In the genomic region with DNA sequence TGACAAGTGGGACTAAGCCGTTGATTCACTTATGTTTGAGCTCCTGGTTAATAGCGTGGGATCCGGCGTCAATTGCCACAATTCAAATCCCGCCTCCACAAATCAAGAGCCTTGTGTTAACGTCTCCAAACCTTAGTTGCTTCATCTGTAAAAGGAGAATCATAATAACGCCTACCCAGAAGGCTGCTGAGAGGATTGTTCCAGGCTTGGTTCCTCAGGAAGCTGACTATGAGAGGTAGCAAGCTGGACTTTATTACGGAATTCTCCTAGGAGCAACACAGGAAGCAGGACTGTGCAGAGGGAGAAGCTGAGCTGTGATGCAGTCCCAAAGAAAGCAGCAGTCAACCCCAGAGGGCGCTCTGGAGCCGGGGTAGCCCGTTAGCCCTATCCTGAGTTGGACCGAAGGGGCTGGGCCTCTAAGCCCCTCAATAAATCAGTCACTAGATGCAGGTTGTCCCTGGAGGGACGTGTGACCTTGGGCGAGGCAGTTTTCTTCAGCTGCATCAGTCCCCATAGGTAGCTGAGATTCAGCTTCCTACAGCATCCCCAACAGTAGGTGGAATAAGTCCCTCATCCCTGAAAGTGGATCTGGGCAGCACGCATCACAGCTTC, we compare ENCODE assay signal across 13 cellular contexts. TPM values are rescaled to one million over a fixed set of nuclear protein-coding genes. Genes with fewer than 3 reads are reported as not detected.
DNase-seq lines count a peak whose midpoint lies in the region; ATAC-seq, FAIRE-seq and TF ChIP-seq lines count a peak whose summit lies in the region.
"Had no signal": no experiment of that assay in that cellular context is flagged by ENCODE, and none has a peak within 500 bp of the region (broad histone marks: within the 10 kb centered on the region; RNA-seq: fewer than 3 reads in every experiment).

No MANE protein-coding gene starts in this region.

- H3K27ac ChIP-seq in HepG2 (ENCODE audit: extremely low read length, insufficient read depth, low read length) = no peak overlapping the region
- no peak overlapping the region for H3K27ac ChIP-seq in right lobe of liver
- H3K27ac ChIP-seq in WERI-Rb-1 = no peak overlapping the region
- H3K27ac ChIP-seq: testis had no signal

- H3K79me2 ChIP-seq in HepG2 (ENCODE audit: insufficient read depth, low read length) = no peaks in the 10 kb centered on the region

- CTCF ChIA-PET in HepG2 (lab: Yijun Ruan, JAX; ENCODE audit: low intra/inter-chr PET ratio, low total read pairs) = no interaction called here

- H3K4me1 ChIP-seq in HepG2 (ENCODE audit: insufficient read depth, low read length) (peaks cover 65% of the 10 kb centered on the region), right lobe of liver (peaks cover 0 to 9% (median 3%) of the 10 kb centered on the region in 4 donors)
- H3K4me1 ChIP-seq: testis had no signal

- TF ChIP-seq RAD21 in HepG2 (CRISPR knock-in tag; IDR thresholded peaks at IDR 0.05) = peak; percentile 36; the same call in 1 of the 2 replicates

- TF ChIP-seq CTCF in HepG2 (CRISPR knock-in tag; IDR thresholded peaks at IDR 0.05) = peak; percentile 77
- no peak for TF ChIP-seq CTCF in right lobe of liver (IDR thresholded peaks at IDR 0.05)
- peak; percentile 64 for TF ChIP-seq CTCF in WERI-Rb-1 (IDR thresholded peaks at IDR 0.05; ENCODE audit: low read depth, low read length)
- TF ChIP-seq CTCF in glutamatergic neuron (IDR thresholded peaks at IDR 0.05; ENCODE audit: partially characterized antibody, unreplicated experiment) = no peak

- peaks cover 2% of the 10 kb centered on the region for H3K9me3 Mint-ChIP-seq in glutamatergic neuron (ENCODE audit: unreplicated experiment)
- H3K9me3 Mint-ChIP-seq: activated naive CD8-positive, alpha-beta T cell treated with anti-CD3 and anti-CD28 coated beads, Interleukin-2, amount 50 U/mL, for 24 hours; immature natural killer cell had no signal

- TF ChIP-seq EP300 in HepG2 (IDR thresholded peaks at IDR 0.05; ENCODE audit: low read depth in 2 of 2, low read length in 2 of 2) (no peak), HepG2 (CRISPR knock-in tag; IDR thresholded peaks at IDR 0.05; ENCODE audit: borderline replicate concordance) (no peak)

- peak overlapping the region; percentile 48 for H2AFZ ChIP-seq in HepG2 (ENCODE audit: low read length)

- in situ Hi-C loops in HepG2 (cut with HindIII; ENCODE audit: extremely low pct_ligation_motif_present, low pct_unique_long_range_greater_than_20kb) = no loop called here

- no peaks in the 10 kb centered on the region for H4K20me1 ChIP-seq in HepG2 (ENCODE audit: insufficient read depth, low read length)

- H3K36me3 ChIP-seq in HepG2 (replicated peaks in 1 of 2; ENCODE audit: control insufficient read depth in 1 of 2, insufficient read depth in 2 of 2, low read length in 2 of 2) (no peaks in the 10 kb centered on the region), right lobe of liver (no peaks in the 10 kb centered on the region), WERI-Rb-1 (no peaks in the 10 kb centered on the region)

- no TSS peak for BruUV-seq in HepG2 (replicated peaks; lab: Mats Ljungman, UMichigan)

- POLR2A ChIA-PET in HepG2 (lab: Yijun Ruan, JAX) = interaction anchor here (1.3 to 1.4 kb wide), 2 partner anchors 47 to 82 kb away, joined by 3 to 4 read pairs; partner anchors contain the start of genes INPP5F and TIAL1

- peak overlapping the region; percentile 16 to 55 (median 18); a peak in 2 of 6 replicates for H3K4me3 ChIP-seq in HepG2 (replicated peaks in 1 of 3; ENCODE audit: insufficient read depth in 1 of 3, low read depth in 2 of 3, low read length in 3 of 3)
- H3K4me3 ChIP-seq in right lobe of liver = no peak overlapping the region
- no peak overlapping the region for H3K4me3 ChIP-seq in WERI-Rb-1 (ENCODE audit: low read depth, low read length)
- H3K4me3 ChIP-seq: testis had no signal

- no peaks in the 10 kb centered on the region for H3K4me1 Mint-ChIP-seq in glutamatergic neuron (ENCODE audit: low read depth, unreplicated experiment)

- peaks cover 9% of the 10 kb centered on the region for H3K36me3 Mint-ChIP-seq in glutamatergic neuron (ENCODE audit: unreplicated experiment)

- TF ChIP-seq POLR2A in HepG2 (IDR thresholded peaks at IDR 0.05; ENCODE audit: insufficient read depth in 1 of 2, low read depth in 2 of 2, low read length in 2 of 2) (no peak), right lobe of liver (IDR thresholded peaks at IDR 0.05) (no peak)

- H3K4me2 ChIP-seq in HepG2 (ENCODE audit: low read depth, low read length) = peak overlapping the region; percentile 72

- FAIRE-seq in HepG2 (lab: Jason Lieb, UNC) = no peak

- no peaks in the 10 kb centered on the region for H3K9me3 ChIP-seq in HepG2 (ENCODE audit: low read length)
- no peaks in the 10 kb centered on the region for H3K9me3 ChIP-seq in right lobe of liver
- H3K9me3 ChIP-seq in WERI-Rb-1 (ENCODE audit: severe bottlenecking) = peaks cover 10% of the 10 kb centered on the region
- H3K9me3 ChIP-seq: testis had no signal

- H3K4me3 Mint-ChIP-seq in glutamatergic neuron (ENCODE audit: unreplicated experiment) = no peak overlapping the region
- H3K4me3 Mint-ChIP-seq: activated naive CD8-positive, alpha-beta T cell treated with anti-CD3 and anti-CD28 coated beads, Interleukin-2, amount 50 U/mL, for 24 hours; dendritic cell treated with granulocyte-macrophage colony-stimulating factor and Interleukin-4, amounts not matched to agents 40 ng/mL and 50 ng/mL, for 4 days; immature natural killer cell had no signal

- H3K27me3 Mint-ChIP-seq in glutamatergic neuron (ENCODE audit: unreplicated experiment) = no peaks in the 10 kb centered on the region

- peak; percentile 82 for ATAC-seq in HepG2
- ATAC-seq in right lobe of liver = no peak
- ATAC-seq in GM18858 (IDR thresholded peaks at IDR 0.05; ENCODE audit: unreplicated experiment) = no peak
- no peak for ATAC-seq in HG02763 (IDR thresholded peaks at IDR 0.05; ENCODE audit: unreplicated experiment)
- ATAC-seq: activated naive CD8-positive, alpha-beta T cell treated with anti-CD3 and anti-CD28 coated beads, Interleukin-2, amount 50 U/mL, for 24 hours had no signal

- intact Hi-C loops in HepG2 (cut with micrococcal nuclease; ENCODE audit: unreplicated experiment) (no loop called here), right lobe of liver (cut with DNase I) (no loop called here)

- H3K27me3 ChIP-seq in HepG2 (ENCODE audit: control insufficient read depth in 1 of 2, insufficient read depth in 2 of 2, low read length in 2 of 2) = no peaks in the 10 kb centered on the region; a peak in 1 of 5 replicates
- H3K27me3 ChIP-seq in right lobe of liver = no peaks in the 10 kb centered on the region
- no peaks in the 10 kb centered on the region for H3K27me3 ChIP-seq in WERI-Rb-1 (ENCODE audit: insufficient read depth, low read depth, severe bottlenecking)
- H3K27me3 ChIP-seq: testis had no signal

- peak overlapping the region; percentile 14 for H3K9ac ChIP-seq in HepG2 (ENCODE audit: insufficient read depth, low read depth, low read length)

- 41% methylated on average over 13 of the region's 15 CpGs for WGBS in HepG2 (ENCODE audit: low lambda C conversion rate)
- WGBS in right lobe of liver (ENCODE audit: insufficient coverage, low coverage, low lambda C conversion rate, missing lambda C conversion rate) = 76% methylated on average over 12 of the region's 15 CpGs

- DNase-seq in HepG2 (ENCODE audit: low spot score) = peak; percentile 27
- DNase-seq in right lobe of liver = no peak
- DNase-seq in WERI-Rb-1 = peak; percentile 41
- DNase-seq in glutamatergic neuron = peak; percentile 24
- no peak for DNase-seq in activated gamma-delta T cell (lab: John Stamatoyannopoulos, UW)
- no peak for DNase-seq in DMS114 treated with DMSO at 0.1 percent for 48 hours (lab: John Stamatoyannopoulos, UW; ENCODE audit: unreplicated experiment)
- DNase-seq: activated naive CD8-positive, alpha-beta T cell treated with anti-CD3 and anti-CD28 coated beads, Interleukin-2, amount 50 U/mL, for 24 hours; activated T-cell treated with anti-CD3 and anti-CD28 coated beads for 4 hours; immature natural killer cell; testis had no signal

- H3K27ac Mint-ChIP-seq in glutamatergic neuron (ENCODE audit: unreplicated experiment) = no peak overlapping the region
- H3K27ac Mint-ChIP-seq: activated naive CD8-positive, alpha-beta T cell treated with anti-CD3 and anti-CD28 coated beads, Interleukin-2, amount 50 U/mL, for 24 hours; dendritic cell treated with granulocyte-macrophage colony-stimulating factor and Interleukin-4, amounts not matched to agents 40 ng/mL and 50 ng/mL, for 4 days; immature natural killer cell had no signal

RNA-seq across cellular contexts. Expression of gene BAG3, which starts 6.9 kb away (rescaled TPM):
- total RNA-seq in HepG2 (2016; rRNA removed; fragmentation: Illumina TruSeq; extraction: Trizol) = 6.7 and 7.9 TPM in 2 replicates
- total RNA-seq in HepG2 (2016; cell fraction: cytosol; rRNA removed; fragmentation: Illumina TruSeq; extraction: Trizol; ENCODE audit: low read depth) = 1.7 and 2.0 TPM in 2 replicates
- 6.7 and 7.5 TPM in 2 replicates for total RNA-seq in HepG2 (2016; cell fraction: insoluble cytoplasmic fraction; rRNA removed; fragmentation: Illumina TruSeq; extraction: Trizol)
- total RNA-seq in HepG2 (2016; cell fraction: membrane; rRNA removed; fragmentation: Illumina TruSeq; extraction: Trizol) = 4.9 and 5.1 TPM in 2 replicates
- total RNA-seq in HepG2 (2016; cell fraction: nucleus; rRNA removed; fragmentation: Illumina TruSeq; extraction: Trizol) = 4.8 and 6.3 TPM in 2 replicates
- polyA plus RNA-seq in HepG2 (2011; rRNA removed) = 2.9 and 3.0 TPM in 2 replicates
- polyA plus RNA-seq in HepG2 (2011; cell fraction: cytosol; rRNA removed) = 2.5 and 3.1 TPM in 2 replicates
- polyA plus RNA-seq in HepG2 (2011; cell fraction: nucleus; rRNA removed) = 9.0 and 9.5 TPM in 2 replicates
- 12.7 and 14.8 TPM in 2 replicates for polyA plus RNA-seq in HepG2 (2012)
- 1.9 and 2.1 TPM in 2 replicates for polyA plus RNA-seq in HepG2 (2016; cell fraction: cytosol; fragmentation: Illumina TruSeq; extraction: Trizol; ENCODE audit: low read depth)
- 15.1 and 20.8 TPM in 2 replicates for polyA plus RNA-seq in HepG2 (2016; cell fraction: insoluble cytoplasmic fraction; fragmentation: Illumina TruSeq; extraction: Trizol; ENCODE audit: low read depth)
- polyA plus RNA-seq in HepG2 (2016; cell fraction: membrane; fragmentation: Illumina TruSeq; extraction: Trizol; ENCODE audit: low read depth) = 3.2 and 4.9 TPM in 2 replicates
- polyA plus RNA-seq in HepG2 (2016; cell fraction: nucleus; fragmentation: Illumina TruSeq; extraction: Trizol; ENCODE audit: insufficient read depth, low read depth) = 14.7 and 18.1 TPM in 2 replicates
- polyA minus RNA-seq in HepG2 (2011; rRNA and poly(A)+ RNA removed; ENCODE audit: low replicate concordance) = 3.1 and 5.4 TPM in 2 replicates
- 6.2 and 6.5 TPM in 2 replicates for polyA minus RNA-seq in HepG2 (2011; cell fraction: cytosol; rRNA and poly(A)+ RNA removed)
- 2.2 and 3.2 TPM in 2 replicates for polyA minus RNA-seq in HepG2 (2011; cell fraction: nucleus; rRNA and poly(A)+ RNA removed)
- 10 to 100 TPM; 12.5 to 26.0 (median 18.2) TPM for total RNA-seq in right lobe of liver
- total RNA-seq in glutamatergic neuron (ENCODE audit: unreplicated experiment) = 15.7 TPM

RNA-seq across cellular contexts. Expression of gene TIAL1, which starts 47.6 kb away (rescaled TPM):
- total RNA-seq in HepG2 (2016; rRNA removed; fragmentation: Illumina TruSeq; extraction: Trizol) = 31.5 and 36.6 TPM in 2 replicates
- 19.8 and 22.7 TPM in 2 replicates for total RNA-seq in HepG2 (2016; cell fraction: cytosol; rRNA removed; fragmentation: Illumina TruSeq; extraction: Trizol; ENCODE audit: low read depth)
- total RNA-seq in HepG2 (2016; cell fraction: insoluble cytoplasmic fraction; rRNA removed; fragmentation: Illumina TruSeq; extraction: Trizol) = 32.7 and 33.0 TPM in 2 replicates
- 32.9 and 34.8 TPM in 2 replicates for total RNA-seq in HepG2 (2016; cell fraction: membrane; rRNA removed; fragmentation: Illumina TruSeq; extraction: Trizol)
- total RNA-seq in HepG2 (2016; cell fraction: nucleus; rRNA removed; fragmentation: Illumina TruSeq; extraction: Trizol) = 74.7 and 93.9 TPM in 2 replicates
- 145 and 148 TPM in 2 replicates for polyA plus RNA-seq in HepG2 (2011; rRNA removed)
- polyA plus RNA-seq in HepG2 (2011; cell fraction: cytosol; rRNA removed) = 29.6 and 41.0 TPM in 2 replicates
- polyA plus RNA-seq in HepG2 (2011; cell fraction: nucleus; rRNA removed) = 368 and 448 TPM in 2 replicates
- 152 and 155 TPM in 2 replicates for polyA plus RNA-seq in HepG2 (2012)
- polyA plus RNA-seq in HepG2 (2016; cell fraction: cytosol; fragmentation: Illumina TruSeq; extraction: Trizol; ENCODE audit: low read depth) = 16.3 and 18.6 TPM in 2 replicates
- 72.0 and 75.0 TPM in 2 replicates for polyA plus RNA-seq in HepG2 (2016; cell fraction: insoluble cytoplasmic fraction; fragmentation: Illumina TruSeq; extraction: Trizol; ENCODE audit: low read depth)
- polyA plus RNA-seq in HepG2 (2016; cell fraction: membrane; fragmentation: Illumina TruSeq; extraction: Trizol; ENCODE audit: low read depth) = 36.1 and 39.6 TPM in 2 replicates
- 291 and 317 TPM in 2 replicates for polyA plus RNA-seq in HepG2 (2016; cell fraction: nucleus; fragmentation: Illumina TruSeq; extraction: Trizol; ENCODE audit: insufficient read depth, low read depth)
- polyA minus RNA-seq in HepG2 (2011; rRNA and poly(A)+ RNA removed; ENCODE audit: low replicate concordance) = 17.9 and 42.2 TPM in 2 replicates
- 27.6 and 31.4 TPM in 2 replicates for polyA minus RNA-seq in HepG2 (2011; cell fraction: cytosol; rRNA and poly(A)+ RNA removed)
- 199 and 216 TPM in 2 replicates for polyA minus RNA-seq in HepG2 (2011; cell fraction: nucleus; rRNA and poly(A)+ RNA removed)
- 10 to 100 TPM; 37.2 to 52.2 (median 46.3) TPM for total RNA-seq in right lobe of liver
- 216 TPM for total RNA-seq in glutamatergic neuron (ENCODE audit: unreplicated experiment)

Comparison
In these comparisons a context has a peak if more than half of its experiments do, and no peak if none do; other contexts are left out.
1. DNase-seq: peak in HepG2 (single experiment), WERI-Rb-1 (single experiment) and glutamatergic neuron (single experiment); none in right lobe of liver (0 of 3), activated gamma-delta T cell (single experiment) and DMS114 treated with DMSO at 0.1 percent for 48 hours (single experiment).
2. H3K4me3 ChIP-seq: peak in HepG2 (3 of 3); none in right lobe of liver (0 of 3) and WERI-Rb-1 (single experiment).
3. CTCF ChIP-seq: peak in HepG2 (single experiment) and WERI-Rb-1 (single experiment); none in right lobe of liver (0 of 4) and glutamatergic neuron (single experiment).